1 cellular context compared by ENCODE assay signal in the genomic region with DNA sequence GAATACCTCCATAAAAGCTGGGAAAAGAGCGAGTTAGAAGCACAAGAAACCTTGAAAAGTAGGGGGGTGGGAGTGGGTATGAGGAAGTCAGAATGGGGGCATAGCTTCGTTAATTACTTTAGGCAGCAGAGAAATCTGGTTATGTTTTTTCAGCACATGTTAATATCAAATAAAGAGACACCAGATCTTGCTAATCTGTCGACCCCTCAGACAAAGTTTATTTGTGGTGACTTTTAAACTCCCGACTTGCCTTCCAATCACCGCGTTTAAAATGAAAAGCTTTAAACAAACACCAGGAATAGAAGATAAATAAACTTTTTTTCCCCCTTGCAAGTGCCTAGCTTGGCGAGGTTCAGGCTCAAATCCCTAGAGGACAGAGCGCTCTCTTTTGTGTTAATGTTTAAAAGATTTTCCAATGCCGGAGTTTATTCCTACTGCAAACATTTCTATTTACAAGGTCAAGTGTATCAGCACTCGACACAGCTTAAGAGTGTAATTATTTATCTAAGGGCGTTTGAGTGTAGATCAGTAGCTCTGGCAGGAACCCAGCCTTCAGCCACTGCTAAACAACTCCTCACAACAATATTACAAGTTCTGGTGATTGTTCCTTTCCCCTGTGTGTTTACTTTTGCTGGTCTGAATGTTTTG.
TF ChIP-seq lines count a peak whose summit lies in the region.

No MANE protein-coding gene starts in this region.

TF ChIP-seq in GM23338, 12 proteins besides CTCF, POLR2A, EP300 and RAD21 (continued from another document):
- TF ChIP-seq, protein P1, sequence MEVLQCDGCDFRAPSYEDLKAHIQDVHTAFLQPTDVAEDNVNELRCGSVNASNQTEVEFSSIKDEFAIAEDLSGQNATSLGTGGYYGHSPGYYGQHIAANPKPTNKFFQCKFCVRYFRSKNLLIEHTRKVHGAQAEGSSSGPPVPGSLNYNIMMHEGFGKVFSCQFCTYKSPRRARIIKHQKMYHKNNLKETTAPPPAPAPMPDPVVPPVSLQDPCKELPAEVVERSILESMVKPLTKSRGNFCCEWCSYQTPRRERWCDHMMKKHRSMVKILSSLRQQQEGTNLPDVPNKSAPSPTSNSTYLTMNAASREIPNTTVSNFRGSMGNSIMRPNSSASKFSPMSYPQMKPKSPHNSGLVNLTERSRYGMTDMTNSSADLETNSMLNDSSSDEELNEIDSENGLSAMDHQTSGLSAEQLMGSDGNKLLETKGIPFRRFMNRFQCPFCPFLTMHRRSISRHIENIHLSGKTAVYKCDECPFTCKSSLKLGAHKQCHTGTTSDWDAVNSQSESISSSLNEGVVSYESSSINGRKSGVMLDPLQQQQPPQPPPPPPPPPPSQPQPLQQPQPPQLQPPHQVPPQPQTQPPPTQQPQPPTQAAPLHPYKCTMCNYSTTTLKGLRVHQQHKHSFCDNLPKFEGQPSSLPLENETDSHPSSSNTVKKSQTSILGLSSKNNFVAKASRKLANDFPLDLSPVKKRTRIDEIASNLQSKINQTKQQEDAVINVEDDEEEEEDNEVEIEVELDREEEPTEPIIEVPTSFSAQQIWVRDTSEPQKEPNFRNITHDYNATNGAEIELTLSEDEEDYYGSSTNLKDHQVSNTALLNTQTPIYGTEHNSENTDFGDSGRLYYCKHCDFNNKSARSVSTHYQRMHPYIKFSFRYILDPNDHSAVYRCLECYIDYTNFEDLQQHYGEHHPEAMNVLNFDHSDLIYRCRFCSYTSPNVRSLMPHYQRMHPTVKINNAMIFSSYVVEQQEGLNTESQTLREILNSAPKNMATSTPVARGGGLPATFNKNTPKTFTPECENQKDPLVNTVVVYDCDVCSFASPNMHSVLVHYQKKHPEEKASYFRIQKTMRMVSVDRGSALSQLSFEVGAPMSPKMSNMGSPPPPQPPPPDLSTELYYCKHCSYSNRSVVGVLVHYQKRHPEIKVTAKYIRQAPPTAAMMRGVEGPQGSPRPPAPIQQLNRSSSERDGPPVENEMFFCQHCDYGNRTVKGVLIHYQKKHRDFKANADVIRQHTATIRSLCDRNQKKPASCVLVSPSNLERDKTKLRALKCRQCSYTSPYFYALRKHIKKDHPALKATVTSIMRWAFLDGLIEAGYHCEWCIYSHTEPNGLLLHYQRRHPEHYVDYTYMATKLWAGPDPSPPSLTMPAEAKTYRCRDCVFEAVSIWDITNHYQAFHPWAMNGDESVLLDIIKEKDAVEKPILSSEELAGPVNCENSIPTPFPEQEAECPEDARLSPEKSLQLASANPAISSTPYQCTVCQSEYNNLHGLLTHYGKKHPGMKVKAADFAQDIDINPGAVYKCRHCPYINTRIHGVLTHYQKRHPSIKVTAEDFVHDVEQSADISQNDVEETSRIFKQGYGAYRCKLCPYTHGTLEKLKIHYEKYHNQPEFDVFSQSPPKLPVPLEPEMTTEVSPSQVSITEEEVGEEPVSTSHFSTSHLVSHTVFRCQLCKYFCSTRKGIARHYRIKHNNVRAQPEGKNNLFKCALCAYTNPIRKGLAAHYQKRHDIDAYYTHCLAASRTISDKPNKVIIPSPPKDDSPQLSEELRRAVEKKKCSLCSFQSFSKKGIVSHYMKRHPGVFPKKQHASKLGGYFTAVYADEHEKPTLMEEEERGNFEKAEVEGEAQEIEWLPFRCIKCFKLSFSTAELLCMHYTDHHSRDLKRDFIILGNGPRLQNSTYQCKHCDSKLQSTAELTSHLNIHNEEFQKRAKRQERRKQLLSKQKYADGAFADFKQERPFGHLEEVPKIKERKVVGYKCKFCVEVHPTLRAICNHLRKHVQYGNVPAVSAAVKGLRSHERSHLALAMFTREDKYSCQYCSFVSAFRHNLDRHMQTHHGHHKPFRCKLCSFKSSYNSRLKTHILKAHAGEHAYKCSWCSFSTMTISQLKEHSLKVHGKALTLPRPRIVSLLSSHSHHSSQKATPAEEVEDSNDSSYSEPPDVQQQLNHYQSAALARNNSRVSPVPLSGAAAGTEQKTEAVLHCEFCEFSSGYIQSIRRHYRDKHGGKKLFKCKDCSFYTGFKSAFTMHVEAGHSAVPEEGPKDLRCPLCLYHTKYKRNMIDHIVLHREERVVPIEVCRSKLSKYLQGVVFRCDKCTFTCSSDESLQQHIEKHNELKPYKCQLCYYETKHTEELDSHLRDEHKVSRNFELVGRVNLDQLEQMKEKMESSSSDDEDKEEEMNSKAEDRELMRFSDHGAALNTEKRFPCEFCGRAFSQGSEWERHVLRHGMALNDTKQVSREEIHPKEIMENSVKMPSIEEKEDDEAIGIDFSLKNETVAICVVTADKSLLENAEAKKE (CRISPR knock-in tag; IDR thresholded peaks at IDR 0.05): no peak
